Comparison of ENCODE assay signal across 8 cellular contexts in genomic region chr17:36947922-36948716, GRCh38. TPM values are rescaled to one million over a fixed set of nuclear protein-coding genes. Genes with fewer than 3 reads are reported as not detected.
DNase-seq lines count a peak whose midpoint lies in the region; ATAC-seq and FAIRE-seq lines count a peak whose summit lies in the region.

No MANE protein-coding gene starts in this region.

- peaks cover 45 to 61% (median 53%) of the 10 kb centered on the region in 7 donors for H3K4me1 Mint-ChIP-seq in naive thymus-derived CD4-positive, alpha-beta T cell

- intact Hi-C loops in naive thymus-derived CD4-positive, alpha-beta T cell (cut with micrococcal nuclease), result loop anchor here (1.0 to 10.0 kb wide), 10 partner anchors 99 to 1363 kb away; partner anchors contain the start of genes AP2B1 (in 1 of the 2), GGNBP2 (in 1 of the 2), MRM1 (in 1 of the 2) and TAF15 (in 1 of the 2)

- H3K4me3 Mint-ChIP-seq in naive thymus-derived CD4-positive, alpha-beta T cell, result peak overlapping the region; percentile 91 to 99 (median 95)

- H3K27ac Mint-ChIP-seq in naive thymus-derived CD4-positive, alpha-beta T cell, result peak overlapping the region; percentile 91 to 97 (median 93)

- H3K9me3 ChIP-seq in duodenal mucosa (ENCODE audit: control insufficient read depth in 1 of 2, low read length in 2 of 2), result no peaks in the 10 kb centered on the region
- H3K9me3 ChIP-seq in naive thymus-derived CD4-positive, alpha-beta T cell (ENCODE audit: control insufficient read depth in 2 of 3, low read length in 3 of 3), result no peaks in the 10 kb centered on the region

- H3K36me3 ChIP-seq in duodenal mucosa (ENCODE audit: control insufficient read depth in 1 of 2, insufficient read depth in 2 of 2, low read length in 2 of 2), result peaks cover 10 to 19% of the 10 kb centered on the region in 2 donors
- H3K36me3 ChIP-seq in naive thymus-derived CD4-positive, alpha-beta T cell (ENCODE audit: control insufficient read depth in 2 of 3, insufficient read depth in 3 of 3, low read length in 3 of 3), result peaks cover 0 to 19% (median 0%) of the 10 kb centered on the region in 3 experiments

- no peak for FAIRE-seq in RCC 7860 (lab: Jason Lieb, UNC)

- H3K4me3 ChIP-seq in duodenal mucosa (ENCODE audit: low read depth in 1 of 2, low read length in 2 of 2), result peak overlapping the region; percentile 72 to 74
- H3K4me3 ChIP-seq in naive thymus-derived CD4-positive, alpha-beta T cell (ENCODE audit: low read length), result peak overlapping the region; percentile 69

- ATAC-seq in naive thymus-derived CD4-positive, alpha-beta T cell, result no peak

- CTCF ChIA-PET in naive thymus-derived CD4-positive, alpha-beta T cell (lab: Charles Lee), result no interaction called here

- POLR2A ChIA-PET in naive thymus-derived CD4-positive, alpha-beta T cell (lab: Charles Lee), result interaction anchor here (1.3 to 2.2 kb wide), 4 partner anchors 9 to 347 kb away, joined by 3 to 9 read pairs (median 4); partner anchors contain the start of gene MRM1

- peak overlapping the region; percentile 34 to 89 for H3K9ac ChIP-seq in duodenal mucosa (ENCODE audit: low read depth in 1 of 2, low read length in 2 of 2)

- peaks cover 48 to 50% of the 10 kb centered on the region in 2 donors for H3K27me3 ChIP-seq in duodenal mucosa (ENCODE audit: control insufficient read depth in 1 of 2, insufficient read depth in 2 of 2, low read length in 2 of 2)
- peaks cover 13 to 26% of the 10 kb centered on the region in 2 donors for H3K27me3 ChIP-seq in naive thymus-derived CD4-positive, alpha-beta T cell (ENCODE audit: control insufficient read depth in 2 of 2, insufficient read depth in 2 of 2, low read length in 2 of 2)

- H3K27ac ChIP-seq in duodenal mucosa (ENCODE audit: low read depth, low read length), result peak overlapping the region; percentile 92
- H3K27ac ChIP-seq in naive thymus-derived CD4-positive, alpha-beta T cell (ENCODE audit: low read depth, low read length), result peak overlapping the region; percentile 85

- peaks cover 13 to 29% (median 27%) of the 10 kb centered on the region in 5 donors for H3K36me3 Mint-ChIP-seq in naive thymus-derived CD4-positive, alpha-beta T cell

- peak; percentile 35 for DNase-seq in activated T-cell treated with anti-CD3 and anti-CD28 coated beads, Interleukin-2, amount 50 U/mL, for 1 hour
- no peak for DNase-seq in activated T-cell treated with anti-CD3 and anti-CD28 coated beads, Interleukin-2, amount 50 U/mL, for 48 hours
- peak; percentile 88 for DNase-seq in NCI-H526 treated with DMSO at 0.1 percent for 48 hours (lab: John Stamatoyannopoulos, UW)
- DNase-seq in naive thymus-derived CD4-positive, alpha-beta T cell, result peak in 1 of 9 donors; percentile 11
- DNase-seq in AG08395 (ENCODE audit: low spot score), result no peak
- no peak for DNase-seq in Ammon's horn (ENCODE audit: low spot score)
- no peak for DNase-seq in RCC 7860 (ENCODE audit: low spot score)

- H3K9me3 Mint-ChIP-seq in naive thymus-derived CD4-positive, alpha-beta T cell, result peaks cover 0 to 5% (median 0%) of the 10 kb centered on the region in 11 donors

- H3K4me1 ChIP-seq in duodenal mucosa (ENCODE audit: control insufficient read depth in 1 of 2, insufficient read depth in 2 of 2, low read length in 2 of 2), result peaks cover 24 to 30% of the 10 kb centered on the region in 2 donors
- H3K4me1 ChIP-seq in naive thymus-derived CD4-positive, alpha-beta T cell (ENCODE audit: control insufficient read depth in 2 of 2, insufficient read depth in 2 of 2, low read length in 2 of 2), result peaks cover 21 to 33% of the 10 kb centered on the region in 2 donors

- peaks cover 30 to 52% (median 39%) of the 10 kb centered on the region in 5 donors for H3K27me3 Mint-ChIP-seq in naive thymus-derived CD4-positive, alpha-beta T cell

RNA-seq across cellular contexts. Expression of gene AATF, which starts 0.6 kb away (rescaled TPM):
- total RNA-seq in naive thymus-derived CD4-positive, alpha-beta T cell, result 10 to 100 TPM; 39.7 to 70.8 (median 58.7) TPM
- 10 to 100 TPM; 70.1 to 97.1 TPM for polyA plus RNA-seq in naive thymus-derived CD4-positive, alpha-beta T cell

RNA-seq across cellular contexts. Expression of gene LHX1, which starts 10.8 kb away (rescaled TPM):
- total RNA-seq in naive thymus-derived CD4-positive, alpha-beta T cell, result under 1 TPM in 1 of 5 experiments, not detected in 4; 0.15 TPM
- not detected for polyA plus RNA-seq in naive thymus-derived CD4-positive, alpha-beta T cell

Comparison
In these comparisons a context has a peak if more than half of its experiments do, and no peak if none do; other contexts are left out.
1. DNase-seq: peak in activated T-cell treated with anti-CD3 and anti-CD28 coated beads, Interleukin-2, amount 50 U/mL, for 1 hour (single experiment) and NCI-H526 treated with DMSO at 0.1 percent for 48 hours (single experiment); none in activated T-cell treated with anti-CD3 and anti-CD28 coated beads, Interleukin-2, amount 50 U/mL, for 48 hours (0 of 2), AG08395 (single experiment), Ammon's horn (single experiment) and RCC 7860 (single experiment).